19 cellular contexts compared by ENCODE assay signal in the genomic region with DNA sequence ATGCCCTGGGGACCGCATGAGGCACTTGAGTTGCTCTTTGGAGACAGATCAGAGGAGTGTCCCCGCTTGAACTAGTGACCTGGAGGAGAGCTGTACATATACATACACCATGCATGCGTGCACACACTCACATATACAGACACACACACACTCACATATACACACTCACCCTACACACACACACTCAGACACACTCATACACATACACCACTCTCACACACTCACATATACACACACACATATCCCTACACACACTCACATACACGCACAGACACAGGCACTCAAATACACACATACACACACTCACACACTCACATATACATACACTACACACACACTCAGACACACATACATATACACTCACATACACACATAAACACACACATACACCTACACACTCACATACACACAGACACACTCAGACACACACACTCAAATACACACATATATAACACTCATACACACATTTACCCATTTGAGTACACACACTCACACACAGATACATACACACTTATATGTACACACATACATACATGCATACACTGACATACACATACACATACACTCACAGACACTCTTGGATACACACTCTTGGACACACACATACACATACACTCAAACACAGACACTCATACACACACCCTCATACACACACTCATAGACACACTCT. TPM values are rescaled to one million over a fixed set of nuclear protein-coding genes. Genes with fewer than 3 reads are reported as not detected.
"Had no signal": no experiment of that assay in that cellular context is flagged by ENCODE, and none has a peak within 500 bp of the region (broad histone marks: within the 10 kb centered on the region; RNA-seq: fewer than 3 reads in every experiment).

No MANE protein-coding gene starts in this region.

- H3K27ac ChIP-seq: coronary artery, foreskin keratinocyte, ovary, stomach, thoracic aorta, transverse colon had no signal

- H3K4me1 ChIP-seq: foreskin keratinocyte had no signal

- H3K27me3 ChIP-seq: ovary, right atrium auricular region had no signal

- FAIRE-seq: endothelial cell of umbilical vein, small intestine had no signal

- H3K4me3 ChIP-seq: coronary artery, ovary, right atrium auricular region, stomach, thoracic aorta, transverse colon had no signal

- DNase-seq: effector CD4-positive, alpha-beta T cell; endodermal cell; erythroblast; foreskin keratinocyte; mesendoderm; naive thymus-derived CD8-positive, alpha-beta T cell; nucleus accumbens; ovary; small intestine; stimulated activated CD4-positive, alpha-beta T cell treated with anti-CD3 and anti-CD28 coated beads, Interleukin-12 subunit alpha, Interleukin-12 subunit beta, amount 100 ng/mL, for 4 hours; stimulated activated naive CD4-positive, alpha-beta T cell; stomach; transverse colon had no signal

- ATAC-seq: foreskin keratinocyte; naive thymus-derived CD8-positive, alpha-beta T cell had no signal

- H3K9me3 ChIP-seq: ovary, right atrium auricular region, stomach, thoracic aorta, transverse colon had no signal

- H3K36me3 ChIP-seq: ovary, right atrium auricular region, stomach, thoracic aorta, transverse colon had no signal

RNA-seq across cellular contexts. Expression of a gene that starts 29.5 kb away (rescaled TPM):
- polyA plus RNA-seq: endothelial cell of umbilical vein; foreskin keratinocyte; liver; naive thymus-derived CD8-positive, alpha-beta T cell; ovary; small intestine; stomach; urinary bladder had no signal

RNA-seq across cellular contexts. Expression of a gene that starts 41.0 kb away (rescaled TPM):
- polyA plus RNA-seq: endothelial cell of umbilical vein; naive thymus-derived CD8-positive, alpha-beta T cell; urinary bladder had no signal
